Comparison of ENCODE assay signal across 8 cellular contexts in the genomic region with DNA sequence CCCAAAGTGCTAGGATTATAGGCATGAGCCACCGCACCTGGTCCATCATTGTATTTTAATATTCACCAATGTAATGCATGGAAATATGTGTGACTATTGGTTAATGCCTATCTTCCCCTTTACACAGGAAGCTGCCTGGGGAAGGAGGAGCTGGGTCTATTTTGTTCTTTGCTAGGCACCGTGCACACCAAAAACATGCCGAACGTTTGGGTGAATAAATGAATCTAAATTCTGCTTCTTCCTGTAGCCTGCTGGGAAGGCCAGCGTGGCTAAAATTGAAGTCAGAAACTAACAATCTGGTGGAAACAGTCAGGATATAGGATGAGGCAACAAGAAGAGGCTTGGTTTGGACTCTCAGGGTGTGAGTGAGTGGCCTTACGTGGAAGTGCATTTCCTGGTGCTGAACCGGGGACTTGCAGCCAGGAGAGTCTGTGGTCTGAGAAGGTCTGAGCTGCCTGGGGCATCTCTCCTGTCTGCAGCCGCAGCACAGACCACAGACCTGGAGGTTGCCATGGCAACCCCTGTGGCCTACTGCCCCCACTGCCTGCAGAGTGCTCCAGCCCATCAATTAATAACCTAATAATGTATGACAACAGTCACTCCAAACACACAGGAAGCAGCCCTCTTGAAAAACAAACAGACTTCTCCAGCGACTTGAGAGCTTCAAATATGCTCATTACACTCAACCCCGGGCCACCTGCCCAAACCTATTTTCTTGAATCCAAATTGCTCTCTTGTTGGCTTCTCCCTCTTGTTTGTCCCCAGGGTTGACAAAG. TPM values are rescaled to one million over a fixed set of nuclear protein-coding genes. Genes with fewer than 3 reads are reported as not detected.
DNase-seq lines count a peak whose midpoint lies in the region; ATAC-seq and TF ChIP-seq lines count a peak whose summit lies in the region.

No MANE protein-coding gene starts in this region.

- H3K36me3 ChIP-seq in IMR-90 (ENCODE audit: control insufficient read depth, insufficient read depth, low read length) (no peaks in the 10 kb centered on the region), OCI-LY7 (ENCODE audit: insufficient read depth, low read length) (no peaks in the 10 kb centered on the region), smooth muscle cell (ENCODE audit: low read depth) (no peaks in the 10 kb centered on the region), osteoblast (ENCODE audit: insufficient read depth, low read length) (no peaks in the 10 kb centered on the region)

- H3K27me3 Mint-ChIP-seq in central memory CD8-positive, alpha-beta T cell: no peaks in the 10 kb centered on the region

- H3K9me3 ChIP-seq in IMR-90 (ENCODE audit: control insufficient read depth, insufficient read depth, low read length) (no peaks in the 10 kb centered on the region), OCI-LY7 (ENCODE audit: low read length) (no peaks in the 10 kb centered on the region), smooth muscle cell (replicated peaks; ENCODE audit: low read depth) (no peaks in the 10 kb centered on the region), osteoblast (ENCODE audit: low read depth, low read length) (no peaks in the 10 kb centered on the region)

- no peak overlapping the region for H3K9ac ChIP-seq in IMR-90 (ENCODE audit: low read depth, low read length)
- H3K9ac ChIP-seq in smooth muscle cell (ENCODE audit: low read depth): no peak overlapping the region

- H2BK120ac ChIP-seq in IMR-90 (ENCODE audit: low read depth, low read length): no peak overlapping the region

- H3K27ac ChIP-seq in IMR-90 (ENCODE audit: insufficient read depth, low read length) (no peak overlapping the region), OCI-LY7 (ENCODE audit: low read depth, low read length, poor library complexity, severe bottlenecking) (peak overlapping the region; percentile 75), smooth muscle cell (ENCODE audit: low read depth) (peak overlapping the region; percentile 50), osteoblast (ENCODE audit: low read depth, low read length) (no peak overlapping the region)

- H3K9me2 ChIP-seq in OCI-LY7 (ENCODE audit: insufficient read depth, low read length): no peaks in the 10 kb centered on the region

- no peak overlapping the region for H3K56ac ChIP-seq in IMR-90 (ENCODE audit: extremely low read depth, insufficient read depth, low read length)

- no peak for TF ChIP-seq RAD21 in IMR-90 (IDR thresholded peaks at IDR 0.05; ENCODE audit: low read length)

- H2BK20ac ChIP-seq in IMR-90 (ENCODE audit: low read depth, low read length): no peak overlapping the region

- in situ Hi-C loops in IMR-90 (cut with MboI; ENCODE audit: low sequenced_read_pairs): no loop called here

- no peak overlapping the region for H4K8ac ChIP-seq in IMR-90 (ENCODE audit: low read depth in 2 of 2, low read length in 2 of 2)

- peaks cover 7% of the 10 kb centered on the region for H3F3A ChIP-seq in smooth muscle cell (ENCODE audit: low read depth)

- H3K79me1 ChIP-seq in IMR-90 (ENCODE audit: low read depth in 1 of 2, low read length in 2 of 2): no peaks in the 10 kb centered on the region

- TF ChIP-seq CTCF in IMR-90 (conservative IDR thresholded peaks at IDR 0.05; ENCODE audit: low read depth, low read length) (no peak), OCI-LY7 (conservative IDR thresholded peaks at IDR 0.05; ENCODE audit: low read length) (0 out of 2 replicates have a peak, but pooled peaks have one; percentile 26), smooth muscle cell (IDR thresholded peaks at IDR 0.05; ENCODE audit: borderline replicate concordance, insufficient read depth, poor library complexity, severe bottlenecking) (no peak), osteoblast (IDR thresholded peaks at IDR 0.05; ENCODE audit: extremely low read depth, low read depth, low read length) (no peak)

- POLR2A ChIA-PET in IMR-90 (lab: Charles Lee; ENCODE audit: unreplicated experiment): no interaction called here
- POLR2A ChIA-PET in OCI-LY7 (lab: Charles Lee): interaction anchor here (0.7 to 1.6 kb wide), 6 partner anchors 9 to 163 kb away, joined by 3 to 4 read pairs (median 4); no protein-coding TSS in a partner anchor

- peaks cover 6% of the 10 kb centered on the region for H3K9me3 Mint-ChIP-seq in central memory CD8-positive, alpha-beta T cell

- H3K27ac Mint-ChIP-seq in central memory CD8-positive, alpha-beta T cell (ENCODE audit: low read depth): peak overlapping the region; percentile 83

- no peak overlapping the region for H3K23ac ChIP-seq in IMR-90 (ENCODE audit: low read depth, low read length)

- intact Hi-C loops in IMR-90 (cut with micrococcal nuclease) (no loop called here), OCI-LY7 (cut with micrococcal nuclease; ENCODE audit: unreplicated experiment) (no loop called here)

- H2AFZ ChIP-seq in IMR-90 (replicated peaks; ENCODE audit: low read length, poor library complexity) (peak overlapping the region; percentile 33), OCI-LY7 (ENCODE audit: low read length) (peak overlapping the region; percentile 97), smooth muscle cell (ENCODE audit: low read depth) (no peak overlapping the region), osteoblast (ENCODE audit: low read length) (no peak overlapping the region)

- no peak overlapping the region for H2BK5ac ChIP-seq in IMR-90 (ENCODE audit: low read depth, low read length, poor library complexity, severe bottlenecking)

- H3K4me2 ChIP-seq in IMR-90 (ENCODE audit: low read depth, low read length): no peak overlapping the region
- peak overlapping the region; percentile 76 for H3K4me2 ChIP-seq in OCI-LY7 (ENCODE audit: low read length)
- no peak overlapping the region for H3K4me2 ChIP-seq in smooth muscle cell
- no peak overlapping the region for H3K4me2 ChIP-seq in osteoblast (ENCODE audit: insufficient read depth, low read length)

- H3K4me3 ChIP-seq in IMR-90 (ENCODE audit: insufficient read depth, low read depth, low read length): no peak overlapping the region
- peak overlapping the region; percentile 36 for H3K4me3 ChIP-seq in OCI-LY7 (ENCODE audit: low read depth, low read length, poor library complexity, severe bottlenecking)
- no peak overlapping the region for H3K4me3 ChIP-seq in smooth muscle cell
- no peak overlapping the region for H3K4me3 ChIP-seq in osteoblast (ENCODE audit: insufficient read depth, low read length)

- H3K27me3 ChIP-seq in IMR-90 (ENCODE audit: control insufficient read depth, insufficient read depth, low read length): peaks cover 16% of the 10 kb centered on the region; the same call in 1 of the 2 replicates
- no peaks in the 10 kb centered on the region for H3K27me3 ChIP-seq in smooth muscle cell (ENCODE audit: low read depth)
- H3K27me3 ChIP-seq in osteoblast (ENCODE audit: insufficient read depth, low read length): no peaks in the 10 kb centered on the region

- no peak overlapping the region for H2BK15ac ChIP-seq in IMR-90 (ENCODE audit: low read depth, low read length)

- peak overlapping the region; percentile 60 for H3K4me3 Mint-ChIP-seq in central memory CD8-positive, alpha-beta T cell

- no peak overlapping the region for H3K18ac ChIP-seq in IMR-90 (ENCODE audit: low read depth, low read length)

- no peak overlapping the region for H4K5ac ChIP-seq in IMR-90 (ENCODE audit: low read depth, low read length)

- ATAC-seq in GM21717 (IDR thresholded peaks at IDR 0.05; ENCODE audit: unreplicated experiment): peak; percentile 84
- no peak for ATAC-seq in IMR-90 (ENCODE audit: low read depth)
- peak; percentile 2 for ATAC-seq in central memory CD8-positive, alpha-beta T cell (replicated peaks; ENCODE audit: extremely low read depth, poor library complexity, severe bottlenecking)

- CTCF ChIA-PET in IMR-90 (lab: Yijun Ruan, JAX): no interaction called here
- CTCF ChIA-PET in OCI-LY7 (lab: Charles Lee; ENCODE audit: unreplicated experiment): no interaction called here

- H4K20me1 ChIP-seq in IMR-90 (ENCODE audit: insufficient read depth, low read length): no peaks in the 10 kb centered on the region
- H4K20me1 ChIP-seq in OCI-LY7 (ENCODE audit: insufficient read depth, low read length): no peaks in the 10 kb centered on the region
- H4K20me1 ChIP-seq in smooth muscle cell (ENCODE audit: low read depth): no peaks in the 10 kb centered on the region
- no peaks in the 10 kb centered on the region for H4K20me1 ChIP-seq in osteoblast (ENCODE audit: insufficient read depth, low read length)

- 44% methylated on average over 3 of the region's 10 CpGs; no CpG with 5 or more reads in 1 of the 2 experiments for WGBS in IMR-90 (ENCODE audit: extremely low coverage in 2 of 2, insufficient read length in 1 of 2), 2 experiments
- 66% methylated on average over 10 of the region's 10 CpGs for WGBS in smooth muscle cell (ENCODE audit: low lambda C conversion rate)

- no peak overlapping the region for H3K14ac ChIP-seq in IMR-90 (replicated peaks; ENCODE audit: low read depth, low read length)

- H4K91ac ChIP-seq in IMR-90 (ENCODE audit: insufficient read depth, low read depth, low read length): no peak overlapping the region

- DNase-seq in activated naive CD4-positive, alpha-beta T cell treated with Interleukin-2 at 50 U/mL for 16 hours: peak; percentile 48
- no peak for DNase-seq in activated naive CD4-positive, alpha-beta T cell (lab: John Stamatoyannopoulos, UW)
- DNase-seq in IMR-90 (no peak), OCI-LY7 (ENCODE audit: low spot score) (peak; percentile 79), smooth muscle cell (lab: John Stamatoyannopoulos, UW; ENCODE audit: unreplicated experiment) (no peak), osteoblast (ENCODE audit: insufficient read length, low spot score, missing footprints) (no peak)
- DNase-seq in central memory CD8-positive, alpha-beta T cell (ENCODE audit: low spot score in 2 of 2): peak in 1 of 2 donors; percentile 37

- no peak overlapping the region for H3K4ac ChIP-seq in IMR-90 (ENCODE audit: low read depth, low read length)

- H3K79me2 ChIP-seq in OCI-LY7 (ENCODE audit: insufficient read depth, low read depth, low read length): no peaks in the 10 kb centered on the region
- no peaks in the 10 kb centered on the region for H3K79me2 ChIP-seq in smooth muscle cell (ENCODE audit: low read depth)
- H3K79me2 ChIP-seq in osteoblast (ENCODE audit: insufficient read depth, low read length): no peaks in the 10 kb centered on the region

- 0 out of 2 replicates have a peak, but pooled peaks cover 5% of the 10 kb centered on the region for H3K9me1 ChIP-seq in IMR-90 (ENCODE audit: insufficient read depth, low read length)

- no peak overlapping the region for H2AK5ac ChIP-seq in IMR-90 (ENCODE audit: low read depth, low read length)

- dilution Hi-C loops in IMR-90 (cut with HindIII; ENCODE audit: low sequenced_read_pairs, unreplicated experiment): no loop called here

- H3K4me1 ChIP-seq in IMR-90 (ENCODE audit: control insufficient read depth, insufficient read depth, low read length): peaks cover 2% of the 10 kb centered on the region; the same call in 1 of the 2 replicates
- H3K4me1 ChIP-seq in OCI-LY7 (ENCODE audit: insufficient read depth, low read length, poor library complexity, severe bottlenecking): peaks cover 76% of the 10 kb centered on the region
- H3K4me1 ChIP-seq in smooth muscle cell (ENCODE audit: low read depth): peaks cover 7% of the 10 kb centered on the region
- H3K4me1 ChIP-seq in osteoblast (ENCODE audit: insufficient read depth, low read length): peaks cover 6% of the 10 kb centered on the region

- no TSS peak for BruUV-seq in IMR-90 (replicated peaks; lab: Mats Ljungman, UMichigan)
- BruUV-seq in OCI-LY7 (replicated peaks; lab: Mats Ljungman, UMichigan): no TSS peak

- TF ChIP-seq POLR2A in IMR-90 (IDR thresholded peaks at IDR 0.05; ENCODE audit: low read depth, low read length): no peak

- peaks cover 28% of the 10 kb centered on the region for H3K36me3 Mint-ChIP-seq in central memory CD8-positive, alpha-beta T cell (ENCODE audit: insufficient read depth)

- H3K4me1 Mint-ChIP-seq in central memory CD8-positive, alpha-beta T cell: peaks cover 72% of the 10 kb centered on the region

- no peak overlapping the region for H2AK9ac ChIP-seq in IMR-90 (replicated peaks; ENCODE audit: low read depth, low read length, poor library complexity)

RNA-seq across cellular contexts. Expression of gene GPR68, which starts 5.5 kb away (rescaled TPM):
- total RNA-seq in IMR-90 (2012; rRNA removed) (0.28 and 0.72 TPM in 2 replicates), OCI-LY7 (2022) (0.41 and 0.84 TPM in 2 replicates), smooth muscle cell (2.6 and 4.4 TPM in 2 replicates), osteoblast (8.0 and 8.5 TPM in 2 replicates)
- polyA plus RNA-seq in IMR-90 (2012; rRNA removed) (0.94 and 1.0 TPM in 2 replicates), smooth muscle cell (2.9 and 3.2 TPM in 2 replicates)
- 0.28 and 1.3 TPM in 2 replicates for polyA plus RNA-seq in IMR-90 (2012; cell fraction: cytosol; rRNA removed)
- polyA plus RNA-seq in IMR-90 (2012; cell fraction: nucleus; rRNA removed; ENCODE audit: low replicate concordance): 0.58 and 1.4 TPM in 2 replicates
- 0.13 and 0.85 TPM in 2 replicates for total RNA-seq in OCI-LY7 (2014; rRNA removed; shearing (Covaris generic))

Comparison
In these comparisons a context has a peak if more than half of its experiments do, and no peak if none do; other contexts are left out.
1. DNase-seq: peak in activated naive CD4-positive, alpha-beta T cell treated with Interleukin-2 at 50 U/mL for 16 hours (single experiment) and OCI-LY7 (single experiment); none in activated naive CD4-positive, alpha-beta T cell (0 of 4), IMR-90 (single experiment), smooth muscle cell (single experiment) and osteoblast (single experiment).
2. H2AFZ ChIP-seq: peak in IMR-90 (single experiment) and OCI-LY7 (single experiment); none in smooth muscle cell (single experiment) and osteoblast (single experiment).
3. H3K27ac ChIP-seq: peak in OCI-LY7 (single experiment) and smooth muscle cell (single experiment); none in IMR-90 (single experiment) and osteoblast (single experiment).